Comparison of ENCODE assay signal across 13 cellular contexts in the genomic region with DNA sequence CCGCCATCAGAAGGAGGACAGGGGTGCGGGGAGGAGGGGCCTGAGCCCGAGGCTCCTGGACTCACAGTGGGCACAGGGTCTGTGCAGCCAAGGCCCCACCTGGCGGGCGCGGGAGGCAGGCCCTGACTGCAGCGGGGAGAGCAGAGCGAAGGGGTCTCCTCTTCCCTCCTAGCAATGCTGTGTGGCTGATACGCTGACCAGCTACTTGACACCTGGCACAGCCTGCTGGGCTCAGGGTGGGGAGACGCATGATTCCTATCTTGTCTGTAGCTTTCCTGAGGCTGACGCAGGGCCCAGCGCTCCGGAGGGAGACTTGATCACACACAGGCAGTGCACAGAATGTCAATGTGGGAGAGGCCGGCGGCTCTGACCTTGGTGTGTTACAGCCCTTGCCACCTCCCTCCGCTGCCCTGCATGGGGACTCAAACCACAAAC.
DNase-seq lines count a peak whose midpoint lies in the region; ATAC-seq and TF ChIP-seq lines count a peak whose summit lies in the region.
"Had no signal": no experiment of that assay in that cellular context is flagged by ENCODE, and none has a peak within 500 bp of the region (broad histone marks: within the 10 kb centered on the region; RNA-seq: fewer than 3 reads in every experiment).

No MANE protein-coding gene starts in this region.

- DNase-seq in Peyer's patch (peak in 2 of 3 donors; percentile 19 to 38), right cardiac atrium (peak in 2 of 3 donors; percentile 6 to 34), posterior vena cava (ENCODE audit: low spot score) (peak; percentile 78), NCI-H82 treated with DMSO at 0.1 percent for 48 hours (lab: John Stamatoyannopoulos, UW; ENCODE audit: unreplicated experiment) (no peak), NOMO-1 treated with dmso at 0.1 percent for 144 hours (lab: John Stamatoyannopoulos, UW; ENCODE audit: unreplicated experiment) (no peak)
- DNase-seq in activated T-helper 2 cell treated with anti-CD3 and anti-CD28 coated beads, Interferon-gamma antibody, Interleukin-2, Interleukin-4, amounts not matched to agents 10 μg/mL and 5 μg/mL and 100 μg/mL, durations not matched to agents 14 hours and 24 hours and 36 hours (ENCODE audit: low spot score) = no peak
- DNase-seq: colonic mucosa, NCI-H1417 treated with DMSO at 0.1 percent for 48 hours, NCI-H526 treated with DMSO at 0.1 percent for 48 hours had no signal

- H3K4me2 ChIP-seq in BLaER1 treated with 17β-estradiol and CSF1 and Interleukin-3, amounts not matched to agents 10 nM and 100 nM = peak overlapping the region; percentile 65 to 97 (median 85); a peak in 20 of 22 replicates

- no peaks in the 10 kb centered on the region for H3K9me3 Mint-ChIP-seq in activated T-helper 2 cell treated with anti-CD3 and anti-CD28 coated beads, Interferon-gamma antibody, Interleukin-2, Interleukin-4, amounts not matched to agents 10 μg/mL and 5 μg/mL and 100 μg/mL, durations not matched to agents 14 hours and 24 hours and 36 hours
- H3K9me3 Mint-ChIP-seq: memory B cell; naive thymus-derived CD8-positive, alpha-beta T cell had no signal

- no peak for ATAC-seq in right cardiac atrium
- ATAC-seq: naive thymus-derived CD8-positive, alpha-beta T cell had no signal

- H3K4me1 Mint-ChIP-seq in activated T-helper 2 cell treated with anti-CD3 and anti-CD28 coated beads, Interferon-gamma antibody, Interleukin-2, Interleukin-4, amounts not matched to agents 10 μg/mL and 5 μg/mL and 100 μg/mL, durations not matched to agents 14 hours and 24 hours and 36 hours (ENCODE audit: low read depth) = no peaks in the 10 kb centered on the region
- H3K4me1 Mint-ChIP-seq: memory B cell had no signal

- H3K27me3 ChIP-seq in BLaER1 treated with 17β-estradiol and CSF1 and Interleukin-3, amounts not matched to agents 10 nM and 100 nM = peaks cover 0 to 41% (median 0%) of the 10 kb centered on the region in 11 experiments; a peak in 9 of 22 replicates
- H3K27me3 ChIP-seq in Peyer's patch = no peaks in the 10 kb centered on the region
- H3K27me3 ChIP-seq in right cardiac atrium (ENCODE audit: control insufficient read depth, insufficient read depth) = no peaks in the 10 kb centered on the region
- H3K27me3 ChIP-seq: colonic mucosa had no signal

- no peak overlapping the region for H3K4me3 ChIP-seq in BLaER1 treated with 17β-estradiol and CSF1 and Interleukin-3, amounts not matched to agents 10 nM and 100 nM
- H3K4me3 ChIP-seq in Peyer's patch = no peak overlapping the region
- H3K4me3 ChIP-seq in right cardiac atrium (ENCODE audit: low read length) = no peak overlapping the region
- H3K4me3 ChIP-seq: colonic mucosa had no signal

- 89% methylated on average over 16 of the region's 16 CpGs for WGBS in right cardiac atrium

- no peak for TF ChIP-seq CTCF in Peyer's patch (IDR thresholded peaks at IDR 0.05)

- H3K36me3 ChIP-seq in BLaER1 treated with 17β-estradiol and CSF1 and Interleukin-3, amounts not matched to agents 10 nM and 100 nM = peaks cover 0 to 38% (median 6%) of the 10 kb centered on the region in 11 experiments; a peak in 8 of 22 replicates
- no peaks in the 10 kb centered on the region for H3K36me3 ChIP-seq in Peyer's patch
- H3K36me3 ChIP-seq: colonic mucosa had no signal

- intact Hi-C loops in right cardiac atrium (cut with DNase I) = no loop called here
- intact Hi-C loops in posterior vena cava (cut with DNase I) = no loop called here
- intact Hi-C loops in activated T-helper 2 cell treated with anti-CD3 and anti-CD28 coated beads, Interferon-gamma antibody, Interleukin-2, Interleukin-4, amounts not matched to agents 10 μg/mL and 5 μg/mL and 100 μg/mL, durations not matched to agents 14 hours and 24 hours and 36 hours (cut with micrococcal nuclease) = no loop called here

- H3K27ac ChIP-seq in BLaER1 treated with 17β-estradiol and CSF1 and Interleukin-3, amounts not matched to agents 10 nM and 100 nM = peak overlapping the region in 1 of 11 experiments; percentile 74; a peak in 2 of 22 replicates
- H3K27ac ChIP-seq in Peyer's patch (no peak overlapping the region), right cardiac atrium (ENCODE audit: low read length) (no peak overlapping the region)
- H3K27ac ChIP-seq: colonic mucosa had no signal

- no peak overlapping the region for H3K27ac Mint-ChIP-seq in activated T-helper 2 cell treated with anti-CD3 and anti-CD28 coated beads, Interferon-gamma antibody, Interleukin-2, Interleukin-4, amounts not matched to agents 10 μg/mL and 5 μg/mL and 100 μg/mL, durations not matched to agents 14 hours and 24 hours and 36 hours
- H3K27ac Mint-ChIP-seq: memory B cell had no signal

- peaks cover 30 to 87% (median 77%) of the 10 kb centered on the region in 10 experiments for H3K4me1 ChIP-seq in BLaER1 treated with 17β-estradiol and CSF1 and Interleukin-3, amounts not matched to agents 10 nM and 100 nM
- no peaks in the 10 kb centered on the region for H3K4me1 ChIP-seq in Peyer's patch
- no peaks in the 10 kb centered on the region for H3K4me1 ChIP-seq in right cardiac atrium (ENCODE audit: control insufficient read depth, insufficient read depth, low read length)
- H3K4me1 ChIP-seq: Caco-2, colonic mucosa had no signal

- H3K4me3 Mint-ChIP-seq in activated T-helper 2 cell treated with anti-CD3 and anti-CD28 coated beads, Interferon-gamma antibody, Interleukin-2, Interleukin-4, amounts not matched to agents 10 μg/mL and 5 μg/mL and 100 μg/mL, durations not matched to agents 14 hours and 24 hours and 36 hours (ENCODE audit: low read depth) = no peak overlapping the region
- H3K4me3 Mint-ChIP-seq: memory B cell; naive thymus-derived CD8-positive, alpha-beta T cell had no signal

- H4K20me1 ChIP-seq in BLaER1 treated with 17β-estradiol and CSF1 and Interleukin-3, amounts not matched to agents 10 nM and 100 nM = peaks cover 90 to 100% (median 96%) of the 10 kb centered on the region in 11 experiments

- H3K9ac ChIP-seq in BLaER1 treated with 17β-estradiol and CSF1 and Interleukin-3, amounts not matched to agents 10 nM and 100 nM = peak overlapping the region in 4 of 11 experiments; percentile 1 to 69 (median 60); a peak in 2 of 22 replicates

- H3K27me3 Mint-ChIP-seq in activated T-helper 2 cell treated with anti-CD3 and anti-CD28 coated beads, Interferon-gamma antibody, Interleukin-2, Interleukin-4, amounts not matched to agents 10 μg/mL and 5 μg/mL and 100 μg/mL, durations not matched to agents 14 hours and 24 hours and 36 hours (ENCODE audit: low read depth) = no peaks in the 10 kb centered on the region
- H3K27me3 Mint-ChIP-seq: memory B cell; naive thymus-derived CD8-positive, alpha-beta T cell had no signal

- H3K36me3 Mint-ChIP-seq in activated T-helper 2 cell treated with anti-CD3 and anti-CD28 coated beads, Interferon-gamma antibody, Interleukin-2, Interleukin-4, amounts not matched to agents 10 μg/mL and 5 μg/mL and 100 μg/mL, durations not matched to agents 14 hours and 24 hours and 36 hours (ENCODE audit: low read depth) = peaks cover 2% of the 10 kb centered on the region

- no peak for TF ChIP-seq POLR2A in Peyer's patch (IDR thresholded peaks at IDR 0.05)

- no peaks in the 10 kb centered on the region for H3K9me3 ChIP-seq in BLaER1 treated with 17β-estradiol and CSF1 and Interleukin-3, amounts not matched to agents 10 nM and 100 nM (replicated peaks in 1 of 11)
- no peaks in the 10 kb centered on the region for H3K9me3 ChIP-seq in Peyer's patch
- no peaks in the 10 kb centered on the region for H3K9me3 ChIP-seq in right cardiac atrium (ENCODE audit: control insufficient read depth, low read length)
- H3K9me3 ChIP-seq: Caco-2, colonic mucosa had no signal

Comparison
In these comparisons a context has a peak if more than half of its experiments do, and no peak if none do; other contexts are left out.
1. DNase-seq: peak in Peyer's patch (2 of 3), right cardiac atrium (2 of 3) and posterior vena cava (single experiment); none in NCI-H82 treated with DMSO at 0.1 percent for 48 hours (single experiment), activated T-helper 2 cell treated with anti-CD3 and anti-CD28 coated beads, Interferon-gamma antibody, Interleukin-2, Interleukin-4, amounts not matched to agents 10 μg/mL and 5 μg/mL and 100 μg/mL, durations not matched to agents 14 hours and 24 hours and 36 hours (single experiment) and NOMO-1 treated with dmso at 0.1 percent for 144 hours (single experiment).